Comparison of ENCODE assay signal across 13 cellular contexts in genomic region chr1:3373700-3374405, GRCh38.
A peak's percentile ranks its signal among the peaks of the same experiment; 100 is the strongest.
DNase-seq lines count a peak whose midpoint lies in the region; ATAC-seq and TF ChIP-seq lines count a peak whose summit lies in the region.
"Had no signal": no experiment of that assay in that cellular context is flagged by ENCODE, and none has a peak within 500 bp of the region (broad histone marks: within the 10 kb centered on the region; RNA-seq: fewer than 3 reads in every experiment).

No MANE protein-coding gene starts in this region.

- H3K4me3 ChIP-seq in BLaER1 treated with 17β-estradiol and CSF1 and Interleukin-3, amounts not matched to agents 10 nM and 100 nM: peak overlapping the region in 2 of 10 experiments; percentile 2 to 16; a peak in 2 of 20 replicates
- peak overlapping the region in 1 of 2 donors; percentile 33 for H3K4me3 ChIP-seq in ascending aorta
- no peak overlapping the region for H3K4me3 ChIP-seq in thoracic aorta
- H3K4me3 ChIP-seq: A549, GM23338 had no signal

- DNase-seq in ascending aorta (ENCODE audit: low spot score in 2 of 2): peak in 1 of 2 donors; percentile 81
- DNase-seq in immature natural killer cell: no peak
- no peak for DNase-seq in thoracic aorta (ENCODE audit: low spot score)
- DNase-seq in KBM-7: no peak
- DNase-seq in Ammon's horn (ENCODE audit: low spot score): no peak
- no peak for DNase-seq in NCI-H1105 (lab: John Stamatoyannopoulos, UW)
- DNase-seq: CD4-positive, CD25-positive, alpha-beta regulatory T cell; DMS53; GF-D8; H7 had no signal

- peaks cover 17 to 39% (median 30%) of the 10 kb centered on the region in 10 experiments; a peak in 19 of 20 replicates for H3K4me1 ChIP-seq in BLaER1 treated with 17β-estradiol and CSF1 and Interleukin-3, amounts not matched to agents 10 nM and 100 nM
- peaks cover 32 to 54% of the 10 kb centered on the region in 2 donors for H3K4me1 ChIP-seq in ascending aorta
- H3K4me1 ChIP-seq in thoracic aorta (ENCODE audit: control insufficient read depth in 1 of 2, low read depth in 2 of 2): peaks cover 37 to 64% of the 10 kb centered on the region in 2 donors
- H3K4me1 ChIP-seq: A549 had no signal

- H3K36me3 Mint-ChIP-seq in immature natural killer cell: peaks cover 0 to 4% (median 0%) of the 10 kb centered on the region in 3 donors
- H3K36me3 Mint-ChIP-seq: CD4-positive, CD25-positive, alpha-beta regulatory T cell had no signal

- peaks cover 42 to 50% of the 10 kb centered on the region in 2 donors for H3K4me1 Mint-ChIP-seq in immature natural killer cell

- no peak for ATAC-seq in thoracic aorta (ENCODE audit: insufficient number of reproducible peaks, low FRiP score, low read depth)
- ATAC-seq: A549, GM23338 had no signal

- peak overlapping the region in 4 of 5 donors; percentile 13 to 41 (median 22) for H3K4me3 Mint-ChIP-seq in immature natural killer cell
- H3K4me3 Mint-ChIP-seq: CD4-positive, CD25-positive, alpha-beta regulatory T cell; GM23338 had no signal

- H3K27me3 Mint-ChIP-seq in immature natural killer cell (ENCODE audit: low read depth in 3 of 3): peaks cover 16 to 24% (median 21%) of the 10 kb centered on the region in 3 donors
- H3K27me3 Mint-ChIP-seq: CD4-positive, CD25-positive, alpha-beta regulatory T cell had no signal

- H3K27ac ChIP-seq in BLaER1 treated with 17β-estradiol and CSF1 and Interleukin-3, amounts not matched to agents 10 nM and 100 nM: no peak overlapping the region
- H3K27ac ChIP-seq in ascending aorta (peak overlapping the region; percentile 95 to 97), thoracic aorta (peak overlapping the region; percentile 93 to 99)
- H3K27ac ChIP-seq: A549 had no signal

- TF ChIP-seq CTCF in ascending aorta (IDR thresholded peaks at IDR 0.05) (no peak), thoracic aorta (IDR thresholded peaks at IDR 0.05) (no peak)

- peak overlapping the region; percentile 28 to 90 (median 79); a peak in 20 of 22 replicates for H3K4me2 ChIP-seq in BLaER1 treated with 17β-estradiol and CSF1 and Interleukin-3, amounts not matched to agents 10 nM and 100 nM
- H3K4me2 ChIP-seq: A549, GM23338 had no signal

- peaks cover 90 to 100% (median 100%) of the 10 kb centered on the region in 11 experiments for H3K27me3 ChIP-seq in BLaER1 treated with 17β-estradiol and CSF1 and Interleukin-3, amounts not matched to agents 10 nM and 100 nM
- H3K27me3 ChIP-seq in ascending aorta: no peaks in the 10 kb centered on the region
- no peaks in the 10 kb centered on the region for H3K27me3 ChIP-seq in thoracic aorta (replicated peaks; ENCODE audit: insufficient read depth)

- no peak overlapping the region for H3K27ac Mint-ChIP-seq in immature natural killer cell
- H3K27ac Mint-ChIP-seq: CD4-positive, CD25-positive, alpha-beta regulatory T cell; GM23338 had no signal

- H4K20me1 ChIP-seq in BLaER1 treated with 17β-estradiol and CSF1 and Interleukin-3, amounts not matched to agents 10 nM and 100 nM: peaks cover 0 to 86% (median 44%) of the 10 kb centered on the region in 11 experiments; a peak in 16 of 22 replicates

- H3K9me3 Mint-ChIP-seq in immature natural killer cell: no peaks in the 10 kb centered on the region
- H3K9me3 Mint-ChIP-seq: GM23338 had no signal

- in situ Hi-C loops in KBM-7 (cut with MboI; ENCODE audit: low pct_unique_long_range_greater_than_20kb, low sequenced_read_pairs): no loop called here

- 0 out of 22 replicates have a peak overlapping the region, but pooled peaks of 1 of the 11 experiments have one; percentile 15 for H3K9ac ChIP-seq in BLaER1 treated with 17β-estradiol and CSF1 and Interleukin-3, amounts not matched to agents 10 nM and 100 nM

- intact Hi-C loops in ascending aorta (cut with DNase I): loop anchor here (2.0 kb wide), 1 partner anchor 19 kb away; no protein-coding TSS in a partner anchor

- no peaks in the 10 kb centered on the region for H3K36me3 ChIP-seq in BLaER1 treated with 17β-estradiol and CSF1 and Interleukin-3, amounts not matched to agents 10 nM and 100 nM
- no peaks in the 10 kb centered on the region for H3K36me3 ChIP-seq in ascending aorta
- no peaks in the 10 kb centered on the region for H3K36me3 ChIP-seq in thoracic aorta

- H3K9me3 ChIP-seq in BLaER1 treated with 17β-estradiol and CSF1 and Interleukin-3, amounts not matched to agents 10 nM and 100 nM (replicated peaks in 1 of 11): peaks cover 0 to 5% (median 0%) of the 10 kb centered on the region in 11 experiments; a peak in 1 of 22 replicates
- H3K9me3 ChIP-seq in ascending aorta (no peaks in the 10 kb centered on the region), thoracic aorta (no peaks in the 10 kb centered on the region)
- H3K9me3 ChIP-seq: A549 had no signal

Comparison
In these comparisons a context has a peak if more than half of its experiments do, and no peak if none do; other contexts are left out.
1. H3K27ac ChIP-seq: peak in ascending aorta (2 of 2) and thoracic aorta (2 of 2); none in BLaER1 treated with 17β-estradiol and CSF1 and Interleukin-3, amounts not matched to agents 10 nM and 100 nM (0 of 11).